8 cellular contexts compared by ENCODE assay signal in the genomic region with DNA sequence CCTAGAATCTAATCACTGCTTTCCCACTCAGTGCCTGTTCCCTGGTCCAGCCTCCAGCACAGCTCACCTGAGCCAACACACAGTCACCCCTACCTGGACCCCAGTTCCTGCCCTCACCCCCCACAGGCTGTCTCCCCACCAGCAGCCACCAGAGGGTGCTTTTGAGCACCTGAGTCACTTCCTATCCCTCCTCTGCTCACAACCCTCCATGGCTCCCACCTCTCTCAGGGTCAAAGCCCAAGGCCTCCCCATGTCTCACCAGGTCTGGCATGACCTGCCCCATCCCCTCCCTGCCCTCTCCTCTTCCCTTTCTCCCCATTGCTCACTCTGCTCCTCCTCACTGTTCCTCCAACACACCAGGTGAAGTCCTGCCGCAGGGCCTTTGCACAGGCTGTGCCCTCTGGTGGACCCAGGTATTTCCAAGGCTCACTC. TPM values are rescaled to one million over a fixed set of nuclear protein-coding genes. Genes with fewer than 3 reads are reported as not detected.
A peak's percentile ranks its signal among the peaks of the same experiment; 100 is the strongest.
DNase-seq lines count a peak whose midpoint lies in the region; ATAC-seq and TF ChIP-seq lines count a peak whose summit lies in the region.

No MANE protein-coding gene starts in this region.

- peak; percentile 31 for DNase-seq in NK-92 treated with Interleukin-12 subunit alpha and Interleukin-12 subunit beta, amount 100 ng/mL, for 24 hours (lab: John Stamatoyannopoulos, UW)
- DNase-seq in NK-92 (lab: John Stamatoyannopoulos, UW; ENCODE audit: unreplicated experiment) (no peak), activated B cell treated with CpG ODN at 0.5 μM for 24 hours (peak; percentile 42), nephron progenitor cell (peak; percentile 58), NCI-H2171 treated with DMSO at 0.1 percent for 48 hours (lab: John Stamatoyannopoulos, UW) (no peak), Ammon's horn (ENCODE audit: low spot score) (no peak)
- peak; percentile 49 for DNase-seq in central memory CD4-positive, alpha-beta T cell

- no peaks in the 10 kb centered on the region for H3K36me3 Mint-ChIP-seq in activated B cell treated with CpG ODN at 0.5 μM for 24 hours (ENCODE audit: low read depth)
- H3K36me3 Mint-ChIP-seq in nephron progenitor cell (ENCODE audit: low read depth), result no peaks in the 10 kb centered on the region

- CTCF ChIA-PET in activated B cell treated with CpG ODN at 0.5 μM for 24 hours (lab: Charles Lee), result interaction anchor here (1.2 kb wide), 1 partner anchor 59 kb away, joined by 3 read pairs; no protein-coding TSS in a partner anchor

- H3K4me1 Mint-ChIP-seq in activated B cell treated with CpG ODN at 0.5 μM for 24 hours, result peaks cover 4% of the 10 kb centered on the region
- H3K4me1 Mint-ChIP-seq in nephron progenitor cell, result peaks cover 5% of the 10 kb centered on the region

- POLR2A ChIA-PET in activated B cell treated with CpG ODN at 0.5 μM for 24 hours (lab: Charles Lee), result interaction anchor here (5.5 kb wide), 1 partner anchor 61 kb away, joined by 27 read pairs; a partner anchor contains a TSS

- intact Hi-C loops in activated B cell treated with CpG ODN at 0.5 μM for 24 hours (cut with micrococcal nuclease), result loop anchor here (5.0 kb wide), 1 partner anchor 122 kb away; no protein-coding TSS in a partner anchor

- ATAC-seq in activated B cell treated with CpG ODN at 0.5 μM for 24 hours (ENCODE audit: low read depth) (peak; percentile 68), HG03045 (IDR thresholded peaks at IDR 0.05; ENCODE audit: unreplicated experiment) (no peak)

- TF ChIP-seq CTCF in activated B cell treated with CpG ODN at 0.5 μM for 24 hours (IDR thresholded peaks at IDR 0.05), result no peak
- no peak for TF ChIP-seq CTCF in nephron progenitor cell (IDR thresholded peaks at IDR 0.05)

- H3K27me3 Mint-ChIP-seq in activated B cell treated with CpG ODN at 0.5 μM for 24 hours (peaks cover 3% of the 10 kb centered on the region), nephron progenitor cell (ENCODE audit: low read depth, poor library complexity) (peaks cover 39% of the 10 kb centered on the region)

- H3K27ac Mint-ChIP-seq in activated B cell treated with CpG ODN at 0.5 μM for 24 hours, result no peak overlapping the region
- H3K27ac Mint-ChIP-seq in nephron progenitor cell, result no peak overlapping the region

- H3K4me3 Mint-ChIP-seq in activated B cell treated with CpG ODN at 0.5 μM for 24 hours (no peak overlapping the region), nephron progenitor cell (no peak overlapping the region)

- no peaks in the 10 kb centered on the region for H3K9me3 Mint-ChIP-seq in activated B cell treated with CpG ODN at 0.5 μM for 24 hours
- no peaks in the 10 kb centered on the region for H3K9me3 Mint-ChIP-seq in nephron progenitor cell

RNA-seq across cellular contexts. Expression of a gene that starts 7.1 kb away (rescaled TPM):
- 85.7 and 111 TPM in 2 replicates for total RNA-seq in activated B cell treated with CpG ODN at 0.5 μM for 24 hours

Comparison
In these comparisons a context has a peak if more than half of its experiments do, and no peak if none do; other contexts are left out.
1. DNase-seq: peak in NK-92 treated with Interleukin-12 subunit alpha and Interleukin-12 subunit beta, amount 100 ng/mL, for 24 hours (single experiment), activated B cell treated with CpG ODN at 0.5 μM for 24 hours (single experiment), central memory CD4-positive, alpha-beta T cell (single experiment) and nephron progenitor cell (single experiment); none in NK-92 (single experiment), NCI-H2171 treated with DMSO at 0.1 percent for 48 hours (single experiment) and Ammon's horn (single experiment).